ENCODE assay signal across 13 cellular contexts in the genomic region with DNA sequence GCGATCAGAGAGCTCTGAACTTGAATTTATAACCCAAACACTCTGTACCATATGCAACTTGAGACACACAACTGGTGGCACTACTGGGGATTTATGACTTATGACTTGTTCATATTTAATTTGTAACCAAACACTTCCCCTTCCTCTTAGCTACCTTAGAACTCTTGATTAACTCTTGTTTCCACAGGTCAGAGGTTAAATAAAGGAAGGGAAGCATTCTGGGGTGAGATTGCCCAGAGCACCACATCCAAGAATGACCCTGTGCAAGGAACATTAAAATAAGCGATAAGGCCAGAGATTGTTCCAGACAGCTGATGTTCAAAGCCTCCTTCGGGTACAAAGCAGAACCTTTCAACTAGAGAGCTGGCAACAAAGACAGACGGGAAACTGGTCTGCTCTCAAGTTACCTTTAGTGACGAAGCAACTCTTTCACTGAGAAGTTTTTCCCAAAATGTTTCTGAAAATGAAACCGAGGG.
DNase-seq lines count a peak whose midpoint lies in the region; ATAC-seq, FAIRE-seq and TF ChIP-seq lines count a peak whose summit lies in the region.
"Had no signal": no experiment of that assay in that cellular context is flagged by ENCODE, and none has a peak within 500 bp of the region (broad histone marks: within the 10 kb centered on the region; RNA-seq: fewer than 3 reads in every experiment).

No MANE protein-coding gene starts in this region.

- H3K36me3 ChIP-seq in colonic mucosa (no peaks in the 10 kb centered on the region), small intestine (ENCODE audit: control insufficient read depth in 2 of 2, insufficient read depth in 2 of 2, low read length in 2 of 2) (peaks cover 0 to 4% of the 10 kb centered on the region in 2 donors)

- 21 to 49% (median 35%) methylated on average over 6 of the region's 6 CpGs for WGBS in small intestine, 3 donors

- H3K9me3 ChIP-seq in colonic mucosa (no peaks in the 10 kb centered on the region), small intestine (ENCODE audit: control insufficient read depth, low read depth) (no peaks in the 10 kb centered on the region)

- H3K27ac ChIP-seq in colonic mucosa, result peak overlapping the region; percentile 38
- no peak overlapping the region for H3K27ac ChIP-seq in small intestine (ENCODE audit: low read depth in 1 of 2, low read length in 1 of 2)
- no peak overlapping the region for H3K27ac ChIP-seq in RWPE1

- no peak overlapping the region for H3K9ac ChIP-seq in colonic mucosa (ENCODE audit: low read depth in 2 of 2, low read length in 2 of 2)

- no peak for FAIRE-seq in small intestine (lab: Jason Lieb, UNC)
- no peak for FAIRE-seq in HTR-8/SVneo (lab: Jason Lieb, UNC)
- FAIRE-seq: endometrium had no signal

- intact Hi-C loops in colonic mucosa (cut with DNase I), result no loop called here

- DNase-seq in activated T-cell treated with anti-CD3 and anti-CD28 coated beads, Interleukin-2, amount 50 U/mL, for 24 hours, result no peak
- DNase-seq in activated T-cell treated with anti-CD3 and anti-CD28 coated beads, Interleukin-2, amount 50 U/mL, for 1 hour, result no peak
- DNase-seq in NCI-H2196 (lab: John Stamatoyannopoulos, UW; ENCODE audit: unreplicated experiment) (peak; percentile 45), colonic mucosa (no peak), small intestine (peak; percentile 18), RWPE1 (ENCODE audit: low spot score) (no peak), HTR-8/SVneo (ENCODE audit: insufficient read length, low spot score) (no peak)
- DNase-seq: IMR-90, NCI-H526 had no signal

- POLR2A ChIA-PET in RWPE1 (lab: Yijun Ruan, JAX; ENCODE audit: low non-redundant PET), result no interaction called here

- H3K27me3 Mint-ChIP-seq in activated T-cell treated with anti-CD3 and anti-CD28 coated beads, Interleukin-2, amount 50 U/mL, for 24 hours, result no peaks in the 10 kb centered on the region
- H3K27me3 Mint-ChIP-seq: natural killer cell treated with Interleukin-12 subunit alpha and Interleukin-12 subunit beta and Interleukin-15 and Interleukin-18, amount 100 ng/mL, for 72 hours; stimulated activated memory B cell treated with anti-CD40 and anti-IgM and Interleukin-4, amounts not matched to agents 10 μg/mL and 1 μg/mL and 100 μg/mL, for 72 hours had no signal

- peaks cover 11% of the 10 kb centered on the region for H3K36me3 Mint-ChIP-seq in activated T-cell treated with anti-CD3 and anti-CD28 coated beads, Interleukin-2, amount 50 U/mL, for 24 hours (ENCODE audit: low read depth)
- H3K36me3 Mint-ChIP-seq: natural killer cell treated with Interleukin-12 subunit alpha and Interleukin-12 subunit beta and Interleukin-15 and Interleukin-18, amount 100 ng/mL, for 72 hours had no signal

- TF ChIP-seq CTCF in colonic mucosa (IDR thresholded peaks at IDR 0.05), result no peak
- no peak for TF ChIP-seq CTCF in RWPE1 (conservative IDR thresholded peaks at IDR 0.05; ENCODE audit: low read depth)

- no peak for ATAC-seq in GM19455 (IDR thresholded peaks at IDR 0.05; ENCODE audit: unreplicated experiment)
- ATAC-seq: natural killer cell treated with Interleukin-12 subunit alpha and Interleukin-12 subunit beta and Interleukin-15 and Interleukin-18, amount 100 ng/mL, for 72 hours; stimulated activated memory B cell treated with anti-CD40 and anti-IgM and Interleukin-4, amounts not matched to agents 10 μg/mL and 1 μg/mL and 100 μg/mL, for 72 hours had no signal

- CTCF ChIA-PET in RWPE1 (lab: Yijun Ruan, JAX), result interaction anchor here (0.6 kb wide), 1 partner anchor 37 kb away, joined by 3 read pairs; no protein-coding TSS in a partner anchor

- H3K9me3 Mint-ChIP-seq in activated T-cell treated with anti-CD3 and anti-CD28 coated beads, Interleukin-2, amount 50 U/mL, for 24 hours, result no peaks in the 10 kb centered on the region
- H3K9me3 Mint-ChIP-seq: natural killer cell treated with Interleukin-12 subunit alpha and Interleukin-12 subunit beta and Interleukin-15 and Interleukin-18, amount 100 ng/mL, for 72 hours; stimulated activated memory B cell treated with anti-CD40 and anti-IgM and Interleukin-4, amounts not matched to agents 10 μg/mL and 1 μg/mL and 100 μg/mL, for 72 hours had no signal

- peak overlapping the region; percentile 22 for H3K27ac Mint-ChIP-seq in activated T-cell treated with anti-CD3 and anti-CD28 coated beads, Interleukin-2, amount 50 U/mL, for 24 hours
- H3K27ac Mint-ChIP-seq: natural killer cell treated with Interleukin-12 subunit alpha and Interleukin-12 subunit beta and Interleukin-15 and Interleukin-18, amount 100 ng/mL, for 72 hours; stimulated activated memory B cell treated with anti-CD40 and anti-IgM and Interleukin-4, amounts not matched to agents 10 μg/mL and 1 μg/mL and 100 μg/mL, for 72 hours had no signal

- H3K27me3 ChIP-seq in colonic mucosa, result no peaks in the 10 kb centered on the region
- H3K27me3 ChIP-seq in small intestine (ENCODE audit: control insufficient read depth in 2 of 2, insufficient read depth in 2 of 2, low read length in 2 of 2), result no peaks in the 10 kb centered on the region

- H3K4me3 Mint-ChIP-seq in activated T-cell treated with anti-CD3 and anti-CD28 coated beads, Interleukin-2, amount 50 U/mL, for 24 hours, result no peak overlapping the region
- H3K4me3 Mint-ChIP-seq: natural killer cell treated with Interleukin-12 subunit alpha and Interleukin-12 subunit beta and Interleukin-15 and Interleukin-18, amount 100 ng/mL, for 72 hours; stimulated activated memory B cell treated with anti-CD40 and anti-IgM and Interleukin-4, amounts not matched to agents 10 μg/mL and 1 μg/mL and 100 μg/mL, for 72 hours had no signal

- H3K4me3 ChIP-seq in colonic mucosa, result no peak overlapping the region
- no peak overlapping the region for H3K4me3 ChIP-seq in small intestine (ENCODE audit: low read depth in 1 of 2, low read length in 2 of 2)

- H3K4me1 ChIP-seq in colonic mucosa (peaks cover 12% of the 10 kb centered on the region), small intestine (ENCODE audit: control insufficient read depth in 2 of 2, insufficient read depth in 1 of 2, low read depth in 1 of 2, low read length in 1 of 2) (peaks cover 0 to 5% of the 10 kb centered on the region in 2 donors)

- H3K4me1 Mint-ChIP-seq in activated T-cell treated with anti-CD3 and anti-CD28 coated beads, Interleukin-2, amount 50 U/mL, for 24 hours (ENCODE audit: low read depth), result peaks cover 56% of the 10 kb centered on the region

Comparison
In these comparisons a context has a peak if more than half of its experiments do, and no peak if none do; other contexts are left out.
1. DNase-seq: peak in NCI-H2196 (single experiment) and small intestine (single experiment); none in activated T-cell treated with anti-CD3 and anti-CD28 coated beads, Interleukin-2, amount 50 U/mL, for 24 hours (single experiment), activated T-cell treated with anti-CD3 and anti-CD28 coated beads, Interleukin-2, amount 50 U/mL, for 1 hour (single experiment), colonic mucosa (single experiment), RWPE1 (single experiment) and HTR-8/SVneo (single experiment).